ENCODE assay signal across 8 cellular contexts in genomic region chr9:70639853-70640814, GRCh38.
DNase-seq lines count a peak whose midpoint lies in the region; ATAC-seq and TF ChIP-seq lines count a peak whose summit lies in the region.

No MANE protein-coding gene starts in this region.

- H3K4me1 Mint-ChIP-seq in brain = peaks cover 28% of the 10 kb centered on the region

- H3K4me3 Mint-ChIP-seq in brain = no peak overlapping the region

- DNase-seq in NCI-H2107 treated with DMSO at 0.1 percent for 48 hours (lab: John Stamatoyannopoulos, UW; ENCODE audit: unreplicated experiment) = peak; percentile 53
- DNase-seq in iris pigment epithelial cell (ENCODE audit: low read depth) = peak; percentile 67
- DNase-seq in tibial artery = no peak
- DNase-seq in OCI-M2 (lab: John Stamatoyannopoulos, UW; ENCODE audit: unreplicated experiment) = no peak

- TF ChIP-seq CTCF in brain (conservative IDR thresholded peaks at IDR 0.05) (peak; percentile 84 to 91), tibial artery (IDR thresholded peaks at IDR 0.05) (peak; percentile 64 to 80)

- H3K36me3 ChIP-seq in BLaER1 = no peaks in the 10 kb centered on the region
- H3K36me3 ChIP-seq in tibial artery = no peaks in the 10 kb centered on the region

- H3K27me3 ChIP-seq in BLaER1 (no peaks in the 10 kb centered on the region), tibial artery (no peaks in the 10 kb centered on the region)

- H3K4me1 ChIP-seq in BLaER1 (no peaks in the 10 kb centered on the region), tibial artery (peaks cover 0 to 5% (median 0%) of the 10 kb centered on the region in 4 donors)

- H3K36me3 Mint-ChIP-seq in brain = no peaks in the 10 kb centered on the region

- intact Hi-C loops in tibial artery (cut with DNase I; ENCODE audit: low total_unique reads) = loop anchor here (10.0 kb wide), 1 partner anchor 285 kb away; no protein-coding TSS in a partner anchor

- H4K20me1 ChIP-seq in BLaER1 = no peaks in the 10 kb centered on the region

- peaks cover 4% of the 10 kb centered on the region for H3K27me3 Mint-ChIP-seq in brain

- H3K9me3 Mint-ChIP-seq in brain = peaks cover 0 to 9% (median 7%) of the 10 kb centered on the region in 5 experiments

- peak; percentile 64 for ATAC-seq in GM19035 (IDR thresholded peaks at IDR 0.05; ENCODE audit: unreplicated experiment)
- ATAC-seq in HG03039 (IDR thresholded peaks at IDR 0.05; ENCODE audit: unreplicated experiment) = no peak

- no peak overlapping the region for H3K4me2 ChIP-seq in BLaER1

- 0 out of 2 replicates have a peak overlapping the region, but pooled peaks have one; percentile 19 for H3K9ac ChIP-seq in BLaER1

- H3K9me3 ChIP-seq in BLaER1 = no peaks in the 10 kb centered on the region
- H3K9me3 ChIP-seq in tibial artery = no peaks in the 10 kb centered on the region

- H3K27ac ChIP-seq in BLaER1 = no peak overlapping the region
- no peak overlapping the region for H3K27ac ChIP-seq in tibial artery

- H3K4me3 ChIP-seq in BLaER1 (no peak overlapping the region), tibial artery (peak overlapping the region; percentile 25 to 26)

- H3K27ac Mint-ChIP-seq in brain = peak overlapping the region; percentile 49 to 88 (median 75)

Comparison
In these comparisons a context has a peak if more than half of its experiments do, and no peak if none do; other contexts are left out.
1. DNase-seq: peak in NCI-H2107 treated with DMSO at 0.1 percent for 48 hours (single experiment) and iris pigment epithelial cell (single experiment); none in tibial artery (0 of 2) and OCI-M2 (single experiment).